Comparison of ENCODE assay signal across 9 cellular contexts in genomic region chr11:5369793-5370192, GRCh38. TPM values are rescaled to one million over a fixed set of nuclear protein-coding genes. Genes with fewer than 3 reads are reported as not detected.
DNase-seq lines count a peak whose midpoint lies in the region; ATAC-seq, FAIRE-seq and TF ChIP-seq lines count a peak whose summit lies in the region.
"Had no signal": no experiment of that assay in that cellular context is flagged by ENCODE, and none has a peak within 500 bp of the region (broad histone marks: within the 10 kb centered on the region; RNA-seq: fewer than 3 reads in every experiment).

No MANE protein-coding gene starts in this region.

- no peaks in the 10 kb centered on the region for H3K9me3 ChIP-seq in pancreas

- H3K4me3 Mint-ChIP-seq in chondrocyte (ENCODE audit: unreplicated experiment): no peak overlapping the region

- H3K4me1 ChIP-seq in KMS-11 (ENCODE audit: low read depth, poor library complexity, severe bottlenecking): peaks cover 37% of the 10 kb centered on the region
- no peaks in the 10 kb centered on the region for H3K4me1 ChIP-seq in pancreas

- H3K36me3 ChIP-seq in KMS-11 (ENCODE audit: insufficient read depth) (no peaks in the 10 kb centered on the region), pancreas (no peaks in the 10 kb centered on the region)
- H3K36me3 ChIP-seq: BLaER1 treated with 17β-estradiol and CSF1 and Interleukin-3, amounts not matched to agents 10 nM and 100 nM had no signal

- FAIRE-seq in pancreas (lab: Jason Lieb, UNC): no peak

- peaks cover 8% of the 10 kb centered on the region for H3K9me3 Mint-ChIP-seq in chondrocyte (ENCODE audit: low read depth)

- no peak overlapping the region for H3K27ac Mint-ChIP-seq in chondrocyte (ENCODE audit: unreplicated experiment)

- H3K79me2 ChIP-seq in KMS-11 (ENCODE audit: insufficient read depth, low read depth): no peaks in the 10 kb centered on the region

- H3K27me3 ChIP-seq in KMS-11 (ENCODE audit: insufficient read depth, low read depth) (no peaks in the 10 kb centered on the region), pancreas (no peaks in the 10 kb centered on the region)
- H3K27me3 ChIP-seq: BLaER1 treated with 17β-estradiol and CSF1 and Interleukin-3, amounts not matched to agents 10 nM and 100 nM had no signal

- DNase-seq in SKM-1 treated with dmso at 0.1 percent for 144 hours (lab: John Stamatoyannopoulos, UW; ENCODE audit: unreplicated experiment) (peak; percentile 5), SKM-1 (lab: John Stamatoyannopoulos, UW; ENCODE audit: unreplicated experiment) (no peak), chondrocyte (ENCODE audit: low spot score) (no peak), smooth muscle cell of the brain vasculature (ENCODE audit: low read depth, low spot score) (peak; percentile 28), pancreas (no peak), NCI-H146 treated with DMSO at 0.1 percent for 48 hours (lab: John Stamatoyannopoulos, UW; ENCODE audit: unreplicated experiment) (no peak)

- TF ChIP-seq CTCF in KMS-11 (conservative IDR thresholded peaks at IDR 0.05; ENCODE audit: low read depth, low read length) (peak; percentile 63), chondrocyte (IDR thresholded peaks at IDR 0.05) (peak; percentile 72), pancreas (IDR thresholded peaks at IDR 0.05) (no peak)

- intact Hi-C loops in pancreas (cut with DNase I): no loop called here

- H3K4me2 ChIP-seq in KMS-11: no peak overlapping the region; the same call in 1 of the 2 replicates
- H3K4me2 ChIP-seq: BLaER1 treated with 17β-estradiol and CSF1 and Interleukin-3, amounts not matched to agents 10 nM and 100 nM had no signal

- no peak overlapping the region for H3K4me3 ChIP-seq in KMS-11 (IDR thresholded peaks at IDR 0.05; ENCODE audit: insufficient read depth, low read depth, low read length)
- H3K4me3 ChIP-seq in pancreas: no peak overlapping the region
- H3K4me3 ChIP-seq: BLaER1 treated with 17β-estradiol and CSF1 and Interleukin-3, amounts not matched to agents 10 nM and 100 nM had no signal

- H3K36me3 Mint-ChIP-seq in chondrocyte (ENCODE audit: low read depth): no peaks in the 10 kb centered on the region

- ATAC-seq in GM18517 (IDR thresholded peaks at IDR 0.05; ENCODE audit: unreplicated experiment): no peak
- ATAC-seq in pancreas: no peak

- peaks cover 3% of the 10 kb centered on the region for H3K27me3 Mint-ChIP-seq in chondrocyte (ENCODE audit: low read depth)

- H3K4me1 Mint-ChIP-seq in chondrocyte (ENCODE audit: low read depth): peaks cover 28% of the 10 kb centered on the region

- H3K9ac ChIP-seq in KMS-11: no peak overlapping the region
- H3K9ac ChIP-seq: BLaER1 treated with 17β-estradiol and CSF1 and Interleukin-3, amounts not matched to agents 10 nM and 100 nM had no signal

- no peaks in the 10 kb centered on the region for H4K20me1 ChIP-seq in KMS-11 (ENCODE audit: insufficient read depth)
- H4K20me1 ChIP-seq: BLaER1 treated with 17β-estradiol and CSF1 and Interleukin-3, amounts not matched to agents 10 nM and 100 nM had no signal

- H2AFZ ChIP-seq in KMS-11 (ENCODE audit: low read depth): no peak overlapping the region

- no peak overlapping the region for H3K27ac ChIP-seq in KMS-11
- H3K27ac ChIP-seq in pancreas: no peak overlapping the region
- H3K27ac ChIP-seq: BLaER1 treated with 17β-estradiol and CSF1 and Interleukin-3, amounts not matched to agents 10 nM and 100 nM had no signal

RNA-seq across cellular contexts. Expression of gene OR51M1, which starts 13.8 kb away (rescaled TPM):
- total RNA-seq in chondrocyte: not detected in 3 replicates
- not detected for total RNA-seq in pancreas
- not detected for polyA plus RNA-seq in pancreas

RNA-seq across cellular contexts. Expression of gene OR51B6, which starts 18.5 kb away (rescaled TPM):
- total RNA-seq in chondrocyte (not detected in 3 replicates), pancreas (not detected)
- not detected for polyA plus RNA-seq in pancreas

RNA-seq across cellular contexts. Expression of gene OR51B5, which starts 26.5 kb away (rescaled TPM):
- total RNA-seq in chondrocyte (0.20 TPM in 1 of 3 replicates, not detected in the others), pancreas (under 1 TPM in 3 of 6 donors, not detected in 3; 0.14 to 0.24 (median 0.19) TPM)
- polyA plus RNA-seq in pancreas: under 1 TPM in 1 of 2 donors, not detected in 1; 0.05 TPM

RNA-seq across cellular contexts. Expression of gene OR51B2, which starts 45.7 kb away (rescaled TPM):
- not detected in 3 replicates for total RNA-seq in chondrocyte
- total RNA-seq in pancreas: not detected
- not detected for polyA plus RNA-seq in pancreas

RNA-seq across cellular contexts. Expression of gene OR51Q1, which starts 52.1 kb away (rescaled TPM):
- not detected in 3 replicates for total RNA-seq in chondrocyte
- not detected for total RNA-seq in pancreas
- polyA plus RNA-seq in pancreas: not detected

Comparison
In these comparisons a context has a peak if more than half of its experiments do, and no peak if none do; other contexts are left out.
1. DNase-seq: peak in SKM-1 treated with dmso at 0.1 percent for 144 hours (single experiment) and smooth muscle cell of the brain vasculature (single experiment); none in SKM-1 (single experiment), chondrocyte (single experiment), pancreas (0 of 6) and NCI-H146 treated with DMSO at 0.1 percent for 48 hours (single experiment).
2. CTCF ChIP-seq: peak in KMS-11 (single experiment) and chondrocyte (single experiment); none in pancreas (0 of 4).